12 cellular contexts compared by ENCODE assay signal in the genomic region with DNA sequence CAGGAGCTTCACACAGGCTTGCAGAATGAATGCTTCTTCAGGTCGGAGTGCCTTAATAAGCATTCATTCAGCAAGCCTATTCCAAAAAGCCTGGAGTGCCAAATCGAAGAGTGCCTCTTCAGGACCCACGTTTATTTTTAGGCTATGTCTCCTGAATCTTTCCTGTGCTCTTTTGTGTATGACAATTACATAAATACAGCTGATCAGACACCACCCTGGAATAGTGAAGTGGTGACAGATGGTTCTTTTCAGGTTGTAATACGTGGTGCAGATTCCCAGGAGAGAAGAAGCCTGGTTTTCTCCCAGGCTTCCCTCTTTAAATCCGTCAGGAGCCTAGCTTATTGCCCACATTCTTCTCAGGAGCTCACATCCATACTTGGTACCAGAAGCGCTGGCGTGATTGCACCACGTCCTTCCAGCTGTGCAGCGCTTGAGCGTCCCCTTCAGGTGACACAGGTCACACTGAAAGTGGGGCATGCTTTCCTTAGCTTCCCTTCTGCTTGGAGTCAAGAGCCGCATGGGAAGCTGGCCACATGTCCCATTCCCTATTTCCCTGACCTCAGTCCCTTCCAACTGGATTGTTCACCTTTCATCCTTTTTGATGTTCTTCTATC.
A peak's percentile ranks its signal among the peaks of the same experiment; 100 is the strongest.
DNase-seq lines count a peak whose midpoint lies in the region; FAIRE-seq and TF ChIP-seq lines count a peak whose summit lies in the region.
"Had no signal": no experiment of that assay in that cellular context is flagged by ENCODE, and none has a peak within 500 bp of the region (broad histone marks: within the 10 kb centered on the region; RNA-seq: fewer than 3 reads in every experiment).

No MANE protein-coding gene starts in this region.

- 56 to 60% methylated on average over 11 of the region's 11 CpGs for WGBS in thyroid gland, 2 donors

- H3K9me1 ChIP-seq in keratinocyte (ENCODE audit: control insufficient read depth, extremely low read depth, insufficient read depth, low read length), result no peaks in the 10 kb centered on the region

- H3K4me2 ChIP-seq in keratinocyte (ENCODE audit: control insufficient read depth, extremely low read depth, insufficient read depth, low read depth, low read length), result no peak overlapping the region

- no peaks in the 10 kb centered on the region for H3K9me3 ChIP-seq in keratinocyte (ENCODE audit: control insufficient read depth, low read depth, low read length)
- H3K9me3 ChIP-seq in thyroid gland, result no peaks in the 10 kb centered on the region

- DNase-seq in DMS153 (lab: John Stamatoyannopoulos, UW) (peak; percentile 92), NCI-H1092 (lab: John Stamatoyannopoulos, UW) (peak; percentile 73), NCI-H774 (lab: John Stamatoyannopoulos, UW) (peak; percentile 78), keratinocyte (ENCODE audit: low read depth, low spot score) (no peak), thyroid gland (no peak)
- DNase-seq in activated CD4-positive, alpha-beta memory T cell treated with anti-CD3 and anti-CD28 coated beads for 36 hours, result no peak
- DNase-seq in activated T-cell treated with anti-CD3 and anti-CD28 coated beads, Interleukin-2, amount 50 U/mL, for 24 hours, result no peak
- no peak for DNase-seq in NK-92 treated with Interleukin-12 subunit alpha and Interleukin-12 subunit beta, amount 100 ng/mL, for 24 hours (lab: John Stamatoyannopoulos, UW)
- DNase-seq: activated naive CD4-positive, alpha-beta T cell treated with anti-CD3 and anti-CD28 coated beads, Interleukin-2, amount 50 U/mL, for 16 hours; hypothalamus; stimulated activated CD4-positive, alpha-beta T cell treated with anti-CD3 and anti-CD28 coated beads, Interleukin-2, amount 100 ng/mL, for 24 hours had no signal

- no peak overlapping the region for H3K9ac ChIP-seq in keratinocyte (ENCODE audit: control insufficient read depth, extremely low read depth, insufficient read depth, low read length)

- H3K4me1 ChIP-seq in keratinocyte (ENCODE audit: control insufficient read depth, extremely low read depth, insufficient read depth, low read length) (no peaks in the 10 kb centered on the region), thyroid gland (no peaks in the 10 kb centered on the region)

- intact Hi-C loops in activated CD4-positive, alpha-beta memory T cell treated with anti-CD3 and anti-CD28 coated beads for 36 hours (cut with micrococcal nuclease), result no loop called here
- intact Hi-C loops in thyroid gland (cut with DNase I), result no loop called here

- H3K27me3 ChIP-seq in keratinocyte (ENCODE audit: control insufficient read depth, extremely low read depth, insufficient read depth, low read length), result no peaks in the 10 kb centered on the region
- H3K27me3 ChIP-seq in thyroid gland, result no peaks in the 10 kb centered on the region

- H3K4me3 Mint-ChIP-seq in activated CD4-positive, alpha-beta memory T cell treated with anti-CD3 and anti-CD28 coated beads for 36 hours, result no peak overlapping the region
- H3K4me3 Mint-ChIP-seq in activated T-cell treated with anti-CD3 and anti-CD28 coated beads, Interleukin-2, amount 50 U/mL, for 24 hours, result no peak overlapping the region
- H3K4me3 Mint-ChIP-seq: memory B cell had no signal

- TF ChIP-seq CTCF in keratinocyte (optimal IDR thresholded peaks at IDR 0.05 in 1 of 3, IDR thresholded peaks at IDR 0.05 in 1 of 3, conservative IDR thresholded peaks at IDR 0.05 in 1 of 3; ENCODE audit: extremely low read depth in 1 of 3, insufficient read depth in 2 of 3, low read length in 3 of 3) (peak in 2 of 3 experiments; percentile 8 to 19), thyroid gland (IDR thresholded peaks at IDR 0.05) (no peak)

- H3K27ac Mint-ChIP-seq in activated CD4-positive, alpha-beta memory T cell treated with anti-CD3 and anti-CD28 coated beads for 36 hours, result no peak overlapping the region
- H3K27ac Mint-ChIP-seq in activated T-cell treated with anti-CD3 and anti-CD28 coated beads, Interleukin-2, amount 50 U/mL, for 24 hours, result no peak overlapping the region
- H3K27ac Mint-ChIP-seq: memory B cell had no signal

- FAIRE-seq in keratinocyte (lab: Jason Lieb, UNC), result no peak

- no peaks in the 10 kb centered on the region for H3K36me3 Mint-ChIP-seq in activated CD4-positive, alpha-beta memory T cell treated with anti-CD3 and anti-CD28 coated beads for 36 hours
- H3K36me3 Mint-ChIP-seq in activated T-cell treated with anti-CD3 and anti-CD28 coated beads, Interleukin-2, amount 50 U/mL, for 24 hours (ENCODE audit: low read depth), result no peaks in the 10 kb centered on the region
- H3K36me3 Mint-ChIP-seq: memory B cell had no signal

- no peak overlapping the region for H3K4me3 ChIP-seq in keratinocyte (ENCODE audit: control insufficient read depth in 2 of 3, extremely low read depth in 1 of 3, insufficient read depth in 2 of 3, low read depth in 1 of 3, low read length in 3 of 3)
- no peak overlapping the region for H3K4me3 ChIP-seq in thyroid gland (replicated peaks in 1 of 3)

- no peak overlapping the region for H2AFZ ChIP-seq in keratinocyte (ENCODE audit: control insufficient read depth, low read length)

- no peak overlapping the region for H3K27ac ChIP-seq in keratinocyte (ENCODE audit: control insufficient read depth, insufficient read depth, low read length)
- H3K27ac ChIP-seq in thyroid gland, result no peak overlapping the region

- no peaks in the 10 kb centered on the region for H3K4me1 Mint-ChIP-seq in activated CD4-positive, alpha-beta memory T cell treated with anti-CD3 and anti-CD28 coated beads for 36 hours (ENCODE audit: low read depth)
- H3K4me1 Mint-ChIP-seq in activated T-cell treated with anti-CD3 and anti-CD28 coated beads, Interleukin-2, amount 50 U/mL, for 24 hours (ENCODE audit: low read depth), result no peaks in the 10 kb centered on the region
- H3K4me1 Mint-ChIP-seq: memory B cell had no signal

- H3K79me2 ChIP-seq in keratinocyte (ENCODE audit: control insufficient read depth, insufficient read depth, low read length), result no peaks in the 10 kb centered on the region

- H3K36me3 ChIP-seq in keratinocyte (ENCODE audit: control insufficient read depth in 2 of 2, extremely low read depth in 1 of 2, insufficient read depth in 2 of 2, low read length in 2 of 2) (no peaks in the 10 kb centered on the region), thyroid gland (no peaks in the 10 kb centered on the region)

- CTCF ChIA-PET in activated CD4-positive, alpha-beta memory T cell treated with anti-CD3 and anti-CD28 coated beads for 36 hours (lab: Charles Lee), result no interaction called here

- POLR2A ChIA-PET in activated CD4-positive, alpha-beta memory T cell treated with anti-CD3 and anti-CD28 coated beads for 36 hours (lab: Charles Lee), result no interaction called here

- H4K20me1 ChIP-seq in keratinocyte (ENCODE audit: control insufficient read depth, extremely low read depth, insufficient read depth, low read length), result no peaks in the 10 kb centered on the region

- no peaks in the 10 kb centered on the region for H3K9me3 Mint-ChIP-seq in activated CD4-positive, alpha-beta memory T cell treated with anti-CD3 and anti-CD28 coated beads for 36 hours
- peaks cover 2% of the 10 kb centered on the region for H3K9me3 Mint-ChIP-seq in activated T-cell treated with anti-CD3 and anti-CD28 coated beads, Interleukin-2, amount 50 U/mL, for 24 hours

- no peak for TF ChIP-seq POLR2A in thyroid gland (IDR thresholded peaks at IDR 0.05)

- no peaks in the 10 kb centered on the region for H3K27me3 Mint-ChIP-seq in activated CD4-positive, alpha-beta memory T cell treated with anti-CD3 and anti-CD28 coated beads for 36 hours
- no peaks in the 10 kb centered on the region for H3K27me3 Mint-ChIP-seq in activated T-cell treated with anti-CD3 and anti-CD28 coated beads, Interleukin-2, amount 50 U/mL, for 24 hours

- dilution Hi-C loops in keratinocyte (cut with MboI; ENCODE audit: extremely low pct_ligation_motif_present, low sequenced_read_pairs), result no loop called here

Comparison
In these comparisons a context has a peak if more than half of its experiments do, and no peak if none do; other contexts are left out.
1. DNase-seq: peak in DMS153 (single experiment), NCI-H1092 (single experiment) and NCI-H774 (single experiment); none in keratinocyte (single experiment), activated CD4-positive, alpha-beta memory T cell treated with anti-CD3 and anti-CD28 coated beads for 36 hours (single experiment), activated T-cell treated with anti-CD3 and anti-CD28 coated beads, Interleukin-2, amount 50 U/mL, for 24 hours (single experiment), thyroid gland (0 of 2) and NK-92 treated with Interleukin-12 subunit alpha and Interleukin-12 subunit beta, amount 100 ng/mL, for 24 hours (single experiment).
2. CTCF ChIP-seq: peak in keratinocyte (2 of 3); none in thyroid gland (0 of 6).